Comparison of ENCODE assay signal across 10 cellular contexts in genomic region chr14:99424306-99424877, GRCh38. TPM values are rescaled to one million over a fixed set of nuclear protein-coding genes. Genes with fewer than 3 reads are reported as not detected.
A peak's percentile ranks its signal among the peaks of the same experiment; 100 is the strongest.
DNase-seq lines count a peak whose midpoint lies in the region; ATAC-seq and TF ChIP-seq lines count a peak whose summit lies in the region.
"Had no signal": no experiment of that assay in that cellular context is flagged by ENCODE, and none has a peak within 500 bp of the region (broad histone marks: within the 10 kb centered on the region; RNA-seq: fewer than 3 reads in every experiment).

No MANE protein-coding gene starts in this region.

- peaks cover 1% of the 10 kb centered on the region for H3K4me1 Mint-ChIP-seq in CD14-positive monocyte
- H3K4me1 Mint-ChIP-seq in central memory CD8-positive, alpha-beta T cell, result peaks cover 32% of the 10 kb centered on the region

- peak overlapping the region; percentile 51 for H3K18ac ChIP-seq in mesendoderm (ENCODE audit: low read length)

- H3K36me3 Mint-ChIP-seq in CD14-positive monocyte, result peaks cover 55 to 60% of the 10 kb centered on the region in 2 donors
- peaks cover 30% of the 10 kb centered on the region for H3K36me3 Mint-ChIP-seq in central memory CD8-positive, alpha-beta T cell (ENCODE audit: insufficient read depth)

- no peak overlapping the region for H2BK15ac ChIP-seq in mesendoderm (replicated peaks; ENCODE audit: low read depth)

- no peak overlapping the region for H4K5ac ChIP-seq in mesendoderm (ENCODE audit: low read length)

- H3K4me3 ChIP-seq in H7 (ENCODE audit: insufficient read depth, low read depth, low read length), result no peak overlapping the region
- H3K4me3 ChIP-seq in mesendoderm (ENCODE audit: low read length), result no peak overlapping the region
- H3K4me3 ChIP-seq in effector memory CD4-positive, alpha-beta T cell (ENCODE audit: insufficient read depth, low read depth, low read length, poor library complexity, severe bottlenecking), result no peak overlapping the region

- H2AK5ac ChIP-seq in mesendoderm (ENCODE audit: low read length), result no peak overlapping the region

- peak overlapping the region; percentile 82 for H3K4ac ChIP-seq in mesendoderm (ENCODE audit: low read depth, low read length)

- no peaks in the 10 kb centered on the region for H3K9me3 ChIP-seq in effector memory CD4-positive, alpha-beta T cell (ENCODE audit: control insufficient read depth, low read length)

- no peaks in the 10 kb centered on the region for H3K27me3 Mint-ChIP-seq in CD14-positive monocyte (ENCODE audit: low read depth in 3 of 3)
- H3K27me3 Mint-ChIP-seq in central memory CD8-positive, alpha-beta T cell, result no peaks in the 10 kb centered on the region

- H3K79me2 ChIP-seq in mesendoderm (ENCODE audit: control insufficient read depth, insufficient read depth, low read length), result no peaks in the 10 kb centered on the region

- H3K4me2 ChIP-seq in mesendoderm (ENCODE audit: low read length), result no peak overlapping the region

- peaks cover 10% of the 10 kb centered on the region for H3K79me1 ChIP-seq in mesendoderm (ENCODE audit: low read length)

- H3K4me1 ChIP-seq in mesendoderm (ENCODE audit: control insufficient read depth, low read depth, low read length), result peaks cover 17% of the 10 kb centered on the region
- H3K4me1 ChIP-seq in effector memory CD4-positive, alpha-beta T cell (ENCODE audit: control insufficient read depth, insufficient read depth, low read length, poor library complexity, severe bottlenecking), result no peaks in the 10 kb centered on the region

- H3K9me3 Mint-ChIP-seq in CD14-positive monocyte, result peaks cover 0 to 7% (median 5%) of the 10 kb centered on the region in 7 donors
- H3K9me3 Mint-ChIP-seq in central memory CD8-positive, alpha-beta T cell, result no peaks in the 10 kb centered on the region

- no peaks in the 10 kb centered on the region for H3K27me3 ChIP-seq in H7 (ENCODE audit: control insufficient read depth, insufficient read depth, low read length)
- no peaks in the 10 kb centered on the region for H3K27me3 ChIP-seq in mesendoderm (ENCODE audit: insufficient read depth, low read length, poor library complexity)
- H3K27me3 ChIP-seq in effector memory CD4-positive, alpha-beta T cell (replicated peaks; ENCODE audit: control insufficient read depth, insufficient read depth, low read length, poor library complexity, severe bottlenecking), result no peaks in the 10 kb centered on the region

- H3K4me3 Mint-ChIP-seq in CD14-positive monocyte, result no peak overlapping the region
- no peak overlapping the region for H3K4me3 Mint-ChIP-seq in central memory CD8-positive, alpha-beta T cell

- no peak for TF ChIP-seq CTCF in CD14-positive monocyte (IDR thresholded peaks at IDR 0.05)

- H2BK5ac ChIP-seq in mesendoderm (ENCODE audit: low read length), result no peak overlapping the region

- peaks cover 1% of the 10 kb centered on the region for H3K36me3 ChIP-seq in H7 (replicated peaks; ENCODE audit: control insufficient read depth, insufficient read depth, low read length)
- no peaks in the 10 kb centered on the region for H3K36me3 ChIP-seq in mesendoderm (ENCODE audit: control insufficient read depth, insufficient read depth, low read length)
- peaks cover 10% of the 10 kb centered on the region for H3K36me3 ChIP-seq in effector memory CD4-positive, alpha-beta T cell (ENCODE audit: control insufficient read depth, insufficient read depth, low read length)

- H3K27ac ChIP-seq in mesendoderm (ENCODE audit: low read depth, low read length), result peak overlapping the region; percentile 79
- no peak overlapping the region for H3K27ac ChIP-seq in effector memory CD4-positive, alpha-beta T cell (ENCODE audit: insufficient read depth, low read length, poor library complexity, severe bottlenecking)
- no peak overlapping the region for H3K27ac ChIP-seq in substantia nigra (ENCODE audit: low read depth, low read length, poor library complexity, severe bottlenecking)

- WGBS in mesendoderm (ENCODE audit: extremely low coverage, insufficient coverage, low lambda C conversion rate), result no CpG with 5 or more reads among the region's 5 CpGs

- H3K56ac ChIP-seq in mesendoderm (ENCODE audit: low read length), result peak overlapping the region; percentile 31

- no peak overlapping the region for H2BK120ac ChIP-seq in mesendoderm (ENCODE audit: low read depth, low read length)

- intact Hi-C loops in CD14-positive monocyte (cut with micrococcal nuclease), result no loop called here

- ATAC-seq in central memory CD8-positive, alpha-beta T cell (replicated peaks; ENCODE audit: extremely low read depth, poor library complexity, severe bottlenecking), result no peak
- ATAC-seq in HG03439 (IDR thresholded peaks at IDR 0.05; ENCODE audit: unreplicated experiment), result no peak

- no peak for DNase-seq in CD14-positive monocyte (ENCODE audit: low spot score)
- peak; percentile 64 for DNase-seq in H7
- DNase-seq in central memory CD8-positive, alpha-beta T cell (ENCODE audit: low spot score in 2 of 2), result no peak
- DNase-seq in mesendoderm, result peak; percentile 92
- DNase-seq in effector memory CD4-positive, alpha-beta T cell, result no peak
- DNase-seq in substantia nigra (lab: John Stamatoyannopoulos, UW), result no peak
- no peak for DNase-seq in NCI-H2227 treated with DMSO at 0.1 percent for 48 hours (lab: John Stamatoyannopoulos, UW)
- DNase-seq: NCI-H1105; stimulated activated CD4-positive, alpha-beta T cell treated with anti-CD3 and anti-CD28 coated beads, Interleukin-4, amount 100 ng/mL, for 4 hours had no signal

- H3K9ac ChIP-seq in mesendoderm (ENCODE audit: low read length), result no peak overlapping the region

- H3K27ac Mint-ChIP-seq in CD14-positive monocyte, result peak overlapping the region in 5 of 7 donors; percentile 5 to 78 (median 72)
- H3K27ac Mint-ChIP-seq in central memory CD8-positive, alpha-beta T cell (ENCODE audit: low read depth), result peak overlapping the region; percentile 56

- no peak overlapping the region for H4K8ac ChIP-seq in mesendoderm (ENCODE audit: low read depth, low read length)

- H3K23ac ChIP-seq in mesendoderm (ENCODE audit: low read length), result no peak overlapping the region

RNA-seq across cellular contexts. Expression of gene SETD3, which starts 56.3 kb away (rescaled TPM):
- polyA plus RNA-seq in CD14-positive monocyte, result 10 to 100 TPM; 38.7 to 39.5 TPM
- total RNA-seq in H7 (2014; rRNA removed; shearing (Covaris generic)), result 60.0 and 70.2 TPM in 2 replicates
- 50.4 TPM for polyA plus RNA-seq in mesendoderm (2013, experiment 1 of 2)
- 51.1 TPM for polyA plus RNA-seq in mesendoderm (2013, experiment 2 of 2)

RNA-seq across cellular contexts. Expression of gene CCNK, which starts 56.8 kb away (rescaled TPM):
- 10 to 100 TPM in 1 of 2 donors, 1 to 10 TPM in 1; 7.7 to 14.7 TPM for polyA plus RNA-seq in CD14-positive monocyte
- 14.2 and 14.7 TPM in 2 replicates for total RNA-seq in H7 (2014; rRNA removed; shearing (Covaris generic))
- polyA plus RNA-seq in mesendoderm (2013, experiment 1 of 2), result 69.4 TPM
- 69.2 TPM for polyA plus RNA-seq in mesendoderm (2013, experiment 2 of 2)

Comparison
In these comparisons a context has a peak if more than half of its experiments do, and no peak if none do; other contexts are left out.
1. DNase-seq: peak in H7 (single experiment) and mesendoderm (single experiment); none in CD14-positive monocyte (single experiment), central memory CD8-positive, alpha-beta T cell (0 of 2), effector memory CD4-positive, alpha-beta T cell (0 of 3), substantia nigra (0 of 49) and NCI-H2227 treated with DMSO at 0.1 percent for 48 hours (single experiment).